14 cellular contexts compared by ENCODE assay signal in genomic region chr5:173201636-173202265, GRCh38. TPM values are rescaled to one million over a fixed set of nuclear protein-coding genes. Genes with fewer than 3 reads are reported as not detected.
DNase-seq lines count a peak whose midpoint lies in the region; ATAC-seq and TF ChIP-seq lines count a peak whose summit lies in the region.
"Had no signal": no experiment of that assay in that cellular context is flagged by ENCODE, and none has a peak within 500 bp of the region (broad histone marks: within the 10 kb centered on the region; RNA-seq: fewer than 3 reads in every experiment).

No MANE protein-coding gene starts in this region.

- H3K36me3 ChIP-seq in trophoblast cell (ENCODE audit: control insufficient read depth in 1 of 2, insufficient read depth in 2 of 2, low read length in 2 of 2) = no peaks in the 10 kb centered on the region

- H3K4ac ChIP-seq in trophoblast cell (ENCODE audit: low read depth, low read length) = no peak overlapping the region

- no peaks in the 10 kb centered on the region for H3K79me1 ChIP-seq in trophoblast cell (ENCODE audit: low read length)

- peaks cover 8% of the 10 kb centered on the region for H3K9me3 ChIP-seq in trophoblast cell (ENCODE audit: insufficient read depth, low read depth, low read length)
- H3K9me3 ChIP-seq: testis had no signal

- in situ Hi-C loops in GM13976 (cut with MboI; ENCODE audit: low sequenced_read_pairs, unreplicated experiment) = no loop called here

- H3K27ac ChIP-seq in trophoblast cell (ENCODE audit: low read depth, low read length) = no peak overlapping the region
- H3K27ac ChIP-seq: testis had no signal

- no peaks in the 10 kb centered on the region for H3K79me2 ChIP-seq in trophoblast cell (ENCODE audit: control insufficient read depth, insufficient read depth, low read length, poor library complexity)

- peak; percentile 42 for DNase-seq in GM04504 (ENCODE audit: low read depth)
- DNase-seq in RKO (ENCODE audit: low spot score) = peak; percentile 70
- peak; percentile 41 to 70 for DNase-seq in trophoblast cell
- no peak for DNase-seq in stimulated activated CD4-positive, alpha-beta T cell treated with anti-CD3 and anti-CD28 coated beads, Interleukin-4, amount 100 ng/mL, for 1 hour
- no peak for DNase-seq in GM13976 (ENCODE audit: low spot score)
- DNase-seq in NCI-H1694 (lab: John Stamatoyannopoulos, UW) = no peak
- DNase-seq: activated T-cell treated with anti-CD3 and anti-CD28 coated beads, Interleukin-2, amount 50 U/mL, for 4 hours; cortex of kidney; stimulated activated CD4-positive, alpha-beta T cell treated with anti-CD3 and anti-CD28 coated beads, Interleukin-4, amount 100 ng/mL, for 24 hours; T-helper 9 cell; testis had no signal

- H3K14ac ChIP-seq in trophoblast cell (ENCODE audit: low read length) = no peak overlapping the region

- no peak overlapping the region for H3K23ac ChIP-seq in trophoblast cell (ENCODE audit: low read length)

- no peak overlapping the region for H2BK5ac ChIP-seq in trophoblast cell (ENCODE audit: low read depth, low read length, poor library complexity)

- no peak overlapping the region for H4K12ac ChIP-seq in trophoblast cell (ENCODE audit: low read depth, low read length)

- H3K4me2 ChIP-seq in trophoblast cell (ENCODE audit: low read length) = no peak overlapping the region

- no peaks in the 10 kb centered on the region for H3K4me1 ChIP-seq in trophoblast cell (ENCODE audit: control insufficient read depth in 1 of 2, insufficient read depth in 2 of 2, low read length in 2 of 2)
- H3K4me1 ChIP-seq: testis had no signal

- no peak overlapping the region for H2BK120ac ChIP-seq in trophoblast cell (ENCODE audit: insufficient read depth, low read length, poor library complexity)

- H4K8ac ChIP-seq in trophoblast cell (ENCODE audit: low read depth, low read length) = no peak overlapping the region

- peak; percentile 75 for ATAC-seq in esophagus mucosa
- no peak for ATAC-seq in GM19328 (IDR thresholded peaks at IDR 0.05; ENCODE audit: unreplicated experiment)
- ATAC-seq: activated T-cell treated with anti-CD3 and anti-CD28 coated beads, Interleukin-2, amount 50 U/mL, for 4 hours had no signal

- no peak overlapping the region for H3K18ac ChIP-seq in trophoblast cell (ENCODE audit: low read length)

- H2AFZ ChIP-seq in trophoblast cell (ENCODE audit: insufficient read depth, low read length, poor library complexity) = no peak overlapping the region

- no peak overlapping the region for H2AK5ac ChIP-seq in trophoblast cell (ENCODE audit: low read length)

- no CpG with 5 or more reads among the region's 13 CpGs for whole genome bisulfite sequencing in trophoblast cell (ENCODE audit: extremely low coverage, insufficient coverage, insufficient read length)

- H3K27me3 ChIP-seq in trophoblast cell (ENCODE audit: insufficient read depth, low read length) = no peaks in the 10 kb centered on the region
- H3K27me3 ChIP-seq: testis had no signal

- no peak overlapping the region for H4K91ac ChIP-seq in trophoblast cell (ENCODE audit: low read depth, low read length)

- H3K9ac ChIP-seq in trophoblast cell (ENCODE audit: low read length) = no peak overlapping the region

- no peak overlapping the region for H3K4me3 ChIP-seq in trophoblast cell (ENCODE audit: low read depth, low read length)
- H3K4me3 ChIP-seq: testis had no signal

- H2BK12ac ChIP-seq in trophoblast cell (ENCODE audit: low read length) = no peak overlapping the region

- no peak for TF ChIP-seq CTCF in GM13976 (IDR thresholded peaks at IDR 0.05; ENCODE audit: borderline replicate concordance, control extremely low read depth, extremely low read depth, insufficient read depth, missing control alignments)

RNA-seq across cellular contexts. Expression of gene NKX2-5, which starts 33.3 kb away (rescaled TPM):
- not detected for total RNA-seq in esophagus mucosa
- polyA plus RNA-seq in trophoblast cell (2013) = 0.03 TPM in 2 replicates
- total RNA-seq: activated T-cell treated with anti-CD3 and anti-CD28 coated beads, Interleukin-2, amount 50 U/mL, for 4 hours had no signal
- polyA plus RNA-seq: IgD-negative memory B cell had no signal

RNA-seq across cellular contexts. Expression of gene BNIP1, which starts 57.4 kb away (rescaled TPM):
- 12.9 TPM for total RNA-seq in esophagus mucosa
- 9.7 and 10.0 TPM in 2 replicates for polyA plus RNA-seq in trophoblast cell (2013)

Comparison
In these comparisons a context has a peak if more than half of its experiments do, and no peak if none do; other contexts are left out.
1. DNase-seq: peak in GM04504 (single experiment), RKO (single experiment) and trophoblast cell (2 of 2); none in stimulated activated CD4-positive, alpha-beta T cell treated with anti-CD3 and anti-CD28 coated beads, Interleukin-4, amount 100 ng/mL, for 1 hour (single experiment), GM13976 (single experiment) and NCI-H1694 (single experiment).